Comparison of ENCODE assay signal across 13 cellular contexts in genomic region chr15:40306908-40307307, GRCh38. TPM values are rescaled to one million over a fixed set of nuclear protein-coding genes. Genes with fewer than 3 reads are reported as not detected.
A peak's percentile ranks its signal among the peaks of the same experiment; 100 is the strongest.
DNase-seq lines count a peak whose midpoint lies in the region; ATAC-seq, FAIRE-seq and TF ChIP-seq lines count a peak whose summit lies in the region.
"Had no signal": no experiment of that assay in that cellular context is flagged by ENCODE, and none has a peak within 500 bp of the region (broad histone marks: within the 10 kb centered on the region; RNA-seq: fewer than 3 reads in every experiment).

No MANE protein-coding gene starts in this region.

- no peak for TF ChIP-seq CTCF in DOHH2 (IDR thresholded peaks at IDR 0.05; ENCODE audit: low read depth, low read length, poor library complexity, severe bottlenecking)
- no peak for TF ChIP-seq CTCF in ascending aorta (IDR thresholded peaks at IDR 0.05)
- no peak for TF ChIP-seq CTCF in MCF 10A (IDR thresholded peaks at IDR 0.05; ENCODE audit: unreplicated experiment)

- intact Hi-C loops in posterior vena cava (cut with DNase I) (no loop called here), ascending aorta (cut with DNase I) (no loop called here), MCF 10A (cut with micrococcal nuclease) (no loop called here)

- no peaks in the 10 kb centered on the region for H3K27me3 Mint-ChIP-seq in central memory CD8-positive, alpha-beta T cell
- H3K27me3 Mint-ChIP-seq in MCF 10A (ENCODE audit: insufficient read depth, unreplicated experiment) = peaks cover 13% of the 10 kb centered on the region

- no peaks in the 10 kb centered on the region for H3K79me2 ChIP-seq in DOHH2 (ENCODE audit: control insufficient read depth, low read length)
- H3K79me2 ChIP-seq in Karpas-422 (ENCODE audit: low read length) = no peaks in the 10 kb centered on the region

- peaks cover 62% of the 10 kb centered on the region for H3K4me1 Mint-ChIP-seq in central memory CD8-positive, alpha-beta T cell
- no peaks in the 10 kb centered on the region for H3K4me1 Mint-ChIP-seq in MCF 10A (ENCODE audit: insufficient read depth, unreplicated experiment)

- no peak for ATAC-seq in central memory CD8-positive, alpha-beta T cell (replicated peaks; ENCODE audit: extremely low read depth, poor library complexity, severe bottlenecking)
- no peak for ATAC-seq in GM18517 (IDR thresholded peaks at IDR 0.05; ENCODE audit: unreplicated experiment)

- H3K9me2 ChIP-seq in DOHH2 (replicated peaks; ENCODE audit: control insufficient read depth, low read length) = no peaks in the 10 kb centered on the region
- H3K9me2 ChIP-seq in Karpas-422 (replicated peaks; ENCODE audit: insufficient read depth, low read length) = no peaks in the 10 kb centered on the region

- peak overlapping the region; percentile 95 for H3K4me3 Mint-ChIP-seq in central memory CD8-positive, alpha-beta T cell
- H3K4me3 Mint-ChIP-seq in MCF 10A (ENCODE audit: unreplicated experiment) = no peak overlapping the region

- no peaks in the 10 kb centered on the region for H3K9me3 Mint-ChIP-seq in central memory CD8-positive, alpha-beta T cell
- no peaks in the 10 kb centered on the region for H3K9me3 Mint-ChIP-seq in MCF 10A (ENCODE audit: unreplicated experiment)

- no TSS peak for BruUV-seq in MCF 10A (replicated peaks; lab: Mats Ljungman, UMichigan)

- H3K27me3 ChIP-seq in DOHH2 (ENCODE audit: control insufficient read depth, low read length) = peaks cover 12% of the 10 kb centered on the region; the same call in 1 of the 2 replicates
- H3K27me3 ChIP-seq in Karpas-422 (ENCODE audit: low read length) = no peaks in the 10 kb centered on the region
- no peaks in the 10 kb centered on the region for H3K27me3 ChIP-seq in small intestine (ENCODE audit: control insufficient read depth in 2 of 2, insufficient read depth in 2 of 2, low read length in 2 of 2)
- H3K27me3 ChIP-seq in ascending aorta = no peaks in the 10 kb centered on the region

- FAIRE-seq in small intestine (lab: Jason Lieb, UNC) = no peak
- FAIRE-seq: TTC549 had no signal

- H3F3A ChIP-seq in DOHH2 (ENCODE audit: control insufficient read depth, insufficient read depth) = no peaks in the 10 kb centered on the region

- POLR2A ChIA-PET in MCF 10A (lab: Yijun Ruan, JAX) = interaction anchor here (0.6 kb wide), 1 partner anchor 1863 kb away, joined by 5 read pairs; no protein-coding TSS in a partner anchor

- H3K27ac Mint-ChIP-seq in central memory CD8-positive, alpha-beta T cell (ENCODE audit: low read depth) = peak overlapping the region; percentile 74
- H3K27ac Mint-ChIP-seq in MCF 10A (ENCODE audit: low read depth, unreplicated experiment) = no peak overlapping the region

- no peaks in the 10 kb centered on the region for H3K36me3 ChIP-seq in DOHH2 (ENCODE audit: control insufficient read depth, low read length)
- no peaks in the 10 kb centered on the region for H3K36me3 ChIP-seq in Karpas-422 (ENCODE audit: insufficient read depth, low read length)
- H3K36me3 ChIP-seq in small intestine (ENCODE audit: control insufficient read depth in 2 of 2, insufficient read depth in 2 of 2, low read length in 2 of 2) = no peaks in the 10 kb centered on the region
- H3K36me3 ChIP-seq in ascending aorta = no peaks in the 10 kb centered on the region

- H3K9me3 ChIP-seq in DOHH2 (ENCODE audit: control insufficient read depth, insufficient read depth, low read length) (no peaks in the 10 kb centered on the region), Karpas-422 (ENCODE audit: low read length) (no peaks in the 10 kb centered on the region), small intestine (ENCODE audit: control insufficient read depth, low read depth) (no peaks in the 10 kb centered on the region), ascending aorta (no peaks in the 10 kb centered on the region)

- H3K36me3 Mint-ChIP-seq in central memory CD8-positive, alpha-beta T cell (ENCODE audit: insufficient read depth) = peaks cover 22% of the 10 kb centered on the region
- H3K36me3 Mint-ChIP-seq in MCF 10A (ENCODE audit: insufficient read depth, unreplicated experiment) = no peaks in the 10 kb centered on the region

- 57 to 84% (median 76%) methylated on average over 7 of the region's 7 CpGs for WGBS in small intestine, 3 donors

- CTCF ChIA-PET in MCF 10A (lab: Yijun Ruan, JAX) = interaction anchor here (5.8 to 13.6 kb wide), 2 partner anchors 17 to 30 kb away, joined by 28 to 137 read pairs; no protein-coding TSS in a partner anchor

- H3K27ac ChIP-seq in DOHH2 (ENCODE audit: low read depth, low read length) = no peak overlapping the region
- H3K27ac ChIP-seq in Karpas-422 (ENCODE audit: low read length) = no peak overlapping the region
- peak overlapping the region in 1 of 2 donors; percentile 17 for H3K27ac ChIP-seq in small intestine (ENCODE audit: low read depth in 1 of 2, low read length in 1 of 2)
- no peak overlapping the region for H3K27ac ChIP-seq in ascending aorta

- peak overlapping the region; percentile 73 for H3K4me2 ChIP-seq in DOHH2 (ENCODE audit: low read length)
- peak overlapping the region; percentile 74 for H3K4me2 ChIP-seq in Karpas-422 (ENCODE audit: low read depth, low read length, poor library complexity, severe bottlenecking)

- H3K4me1 ChIP-seq in DOHH2 (ENCODE audit: control insufficient read depth, low read length) = peaks cover 32% of the 10 kb centered on the region
- H3K4me1 ChIP-seq in Karpas-422 (ENCODE audit: low read length) = peaks cover 33% of the 10 kb centered on the region
- H3K4me1 ChIP-seq in small intestine (ENCODE audit: control insufficient read depth in 2 of 2, insufficient read depth in 1 of 2, low read depth in 1 of 2, low read length in 1 of 2) = no peaks in the 10 kb centered on the region
- no peaks in the 10 kb centered on the region for H3K4me1 ChIP-seq in ascending aorta

- H3K4me3 ChIP-seq in DOHH2 (ENCODE audit: low read length) (peak overlapping the region; percentile 73), Karpas-422 (ENCODE audit: low read length) (peak overlapping the region; percentile 48; the same call in 1 of the 2 replicates), small intestine (ENCODE audit: low read depth in 1 of 2, low read length in 2 of 2) (peak overlapping the region in 1 of 2 donors; percentile 37), ascending aorta (peak overlapping the region in 1 of 2 donors; percentile 48)

- H3K9ac ChIP-seq in Karpas-422 (ENCODE audit: low read length) = peak overlapping the region; percentile 65

- H4K20me1 ChIP-seq in DOHH2 (ENCODE audit: control insufficient read depth, insufficient read depth, low read depth, low read length) = no peaks in the 10 kb centered on the region
- no peaks in the 10 kb centered on the region for H4K20me1 ChIP-seq in Karpas-422 (ENCODE audit: insufficient read depth, low read depth, low read length)

- DNase-seq in Karpas-422 (no peak), posterior vena cava (ENCODE audit: low spot score) (peak; percentile 74), small intestine (no peak), ascending aorta (ENCODE audit: low spot score in 2 of 2) (no peak), MCF 10A (ENCODE audit: unreplicated experiment) (no peak)
- no peak for DNase-seq in central memory CD8-positive, alpha-beta T cell (ENCODE audit: low spot score in 2 of 2)

- H2AFZ ChIP-seq in Karpas-422 (ENCODE audit: low read length) = no peak overlapping the region

RNA-seq across cellular contexts. Expression of gene PLCB2, which starts 0.8 kb away (rescaled TPM):
- 4.3 and 8.7 TPM in 2 replicates for total RNA-seq in Karpas-422 (2014; rRNA removed; shearing (Covaris generic); ENCODE audit: low replicate concordance)
- total RNA-seq in posterior vena cava = 10 to 100 TPM; 20.8 to 29.0 TPM
- polyA plus RNA-seq in small intestine = 1 to 10 TPM; 5.6 to 8.1 (median 7.6) TPM
- total RNA-seq in ascending aorta = 6.9 TPM
- 0.15 and 0.84 TPM in 2 replicates for total RNA-seq in MCF 10A (2022)

RNA-seq across cellular contexts. Expression of gene INAFM2, which starts 16.6 kb away (rescaled TPM):
- 5.8 and 9.2 TPM in 2 replicates for total RNA-seq in Karpas-422 (2014; rRNA removed; shearing (Covaris generic); ENCODE audit: low replicate concordance)
- total RNA-seq in posterior vena cava (10 to 100 TPM; 25.3 to 27.1 TPM), ascending aorta (69.8 TPM), MCF 10A (2022) (14.9 and 15.7 TPM in 2 replicates)
- polyA plus RNA-seq in small intestine = 1 to 10 TPM; 4.7 to 7.6 (median 5.4) TPM

RNA-seq across cellular contexts. Expression of gene ANKRD63, which starts 24.0 kb away (rescaled TPM):
- not detected in 2 replicates for total RNA-seq in Karpas-422 (2014; rRNA removed; shearing (Covaris generic); ENCODE audit: low replicate concordance)
- total RNA-seq in posterior vena cava (not detected), ascending aorta (not detected), MCF 10A (2022) (not detected in 2 replicates)
- polyA plus RNA-seq in small intestine = under 1 TPM in 1 of 3 donors, not detected in 2; 0.04 TPM
- total RNA-seq: subcutaneous adipose tissue had no signal

RNA-seq across cellular contexts. Expression of gene CCDC9B, which starts 33.8 kb away (rescaled TPM):
- total RNA-seq in Karpas-422 (2014; rRNA removed; shearing (Covaris generic); ENCODE audit: low replicate concordance) = 1.2 and 3.1 TPM in 2 replicates
- total RNA-seq in posterior vena cava (10 to 100 TPM; 29.2 to 31.2 TPM), ascending aorta (55.8 TPM), MCF 10A (2022) (36.0 and 45.3 TPM in 2 replicates)
- polyA plus RNA-seq in small intestine = 1 to 10 TPM; 2.2 to 7.4 (median 2.7) TPM

RNA-seq across cellular contexts. Expression of gene PHGR1, which starts 43.9 kb away (rescaled TPM):
- total RNA-seq in Karpas-422 (2014; rRNA removed; shearing (Covaris generic); ENCODE audit: low replicate concordance) = not detected in 2 replicates
- total RNA-seq in posterior vena cava (not detected), ascending aorta (not detected), MCF 10A (2022) (not detected in 2 replicates)
- polyA plus RNA-seq in small intestine = over 10,000 TPM in 2 of 3 donors, 1,000 to 10,000 TPM in 1; 4,043 to 32,483 (median 28,942) TPM
- total RNA-seq: chondrocyte, G401, right cardiac atrium had no signal
- polyA plus RNA-seq: right cardiac atrium had no signal
